8 cellular contexts compared by ENCODE assay signal in genomic region chr9:72433616-72434280, GRCh38.
DNase-seq lines count a peak whose midpoint lies in the region; TF ChIP-seq lines count a peak whose summit lies in the region.
"Not testable (repeated sequence)": the region's sequence is repeated elsewhere in the genome, so short reads cannot be mapped to it uniquely, and the experiment has no call there.

No MANE protein-coding gene starts in this region.

- H3K18ac ChIP-seq in trophoblast cell (ENCODE audit: low read length): not testable (repeated sequence)

- H3K4me1 ChIP-seq in HUES48 (ENCODE audit: control insufficient read depth, insufficient read depth, low read length); SJSA1 (replicated peaks); trophoblast cell (ENCODE audit: control insufficient read depth in 1 of 2, insufficient read depth in 2 of 2, low read length in 2 of 2): not testable (repeated sequence)

- not testable (repeated sequence) for H3K9ac ChIP-seq in HUES48 (ENCODE audit: low read depth, low read length); trophoblast cell (ENCODE audit: low read length)

- not testable (repeated sequence) for H3K27me3 ChIP-seq in HUES48 (ENCODE audit: control insufficient read depth, insufficient read depth, low read length); SJSA1 (replicated peaks); trophoblast cell (ENCODE audit: insufficient read depth, low read length)

- H2AFZ ChIP-seq in trophoblast cell (ENCODE audit: insufficient read depth, low read length, poor library complexity): not testable (repeated sequence)

- WGBS in trophoblast cell (ENCODE audit: extremely low coverage, insufficient coverage, insufficient read length): no CpG with 5 or more reads among the region's 12 CpGs

- H3K4me3 ChIP-seq in HUES48 (ENCODE audit: low read depth, low read length); SJSA1; astrocyte of the spinal cord (ENCODE audit: low read depth, low read length); trophoblast cell (ENCODE audit: low read depth, low read length): not testable (repeated sequence)

- not testable (repeated sequence) for H3K14ac ChIP-seq in trophoblast cell (ENCODE audit: low read length)

- not testable (repeated sequence) for H3K79me1 ChIP-seq in trophoblast cell (ENCODE audit: low read length)

- not testable (repeated sequence) for H3K4ac ChIP-seq in trophoblast cell (ENCODE audit: low read depth, low read length)

- not testable (repeated sequence) for H4K91ac ChIP-seq in trophoblast cell (ENCODE audit: low read depth, low read length)

- DNase-seq in ACHN (peak; percentile 89), GM04503 (ENCODE audit: low read depth) (peak; percentile 37), SJSA1 (ENCODE audit: low read depth in 1 of 2, low spot score in 2 of 2) (peak; percentile 49 to 61), astrocyte of the spinal cord (ENCODE audit: low read depth, low spot score) (peak; percentile 67), fibroblast of peridontal ligament (ENCODE audit: extremely low read depth) (peak; percentile 50), islet precursor cell (peak; percentile 88), trophoblast cell (peak; percentile 76 to 91)

- not testable (repeated sequence) for H3K79me2 ChIP-seq in trophoblast cell (ENCODE audit: control insufficient read depth, insufficient read depth, low read length, poor library complexity)

- H3K23ac ChIP-seq in trophoblast cell (ENCODE audit: low read length): not testable (repeated sequence)

- H3K27ac ChIP-seq in HUES48 (ENCODE audit: low read depth, low read length) (peak overlapping the region; percentile 2), SJSA1 (peak overlapping the region; percentile 16; the same call in 1 of the 2 replicates), trophoblast cell (ENCODE audit: low read depth, low read length) (peak overlapping the region; percentile 73)

- not testable (repeated sequence) for H3K36me3 ChIP-seq in HUES48 (ENCODE audit: control insufficient read depth, insufficient read depth, low read length); SJSA1; trophoblast cell (ENCODE audit: control insufficient read depth in 1 of 2, insufficient read depth in 2 of 2, low read length in 2 of 2)

- TF ChIP-seq CTCF in astrocyte of the spinal cord (IDR thresholded peaks at IDR 0.05; ENCODE audit: low read depth, low read length): not testable (repeated sequence)

- not testable (repeated sequence) for H4K12ac ChIP-seq in trophoblast cell (ENCODE audit: low read depth, low read length)

- not testable (repeated sequence) for H3K9me3 ChIP-seq in HUES48 (ENCODE audit: control insufficient read depth, insufficient read depth, low read length); SJSA1 (replicated peaks); trophoblast cell (ENCODE audit: insufficient read depth, low read depth, low read length)

- not testable (repeated sequence) for H4K8ac ChIP-seq in trophoblast cell (ENCODE audit: low read depth, low read length)

- in situ Hi-C loops in ACHN (cut with HindIII; ENCODE audit: low pct_ligation_motif_present, low pct_unique_long_range_greater_than_20kb, low sequenced_read_pairs); astrocyte of the spinal cord (cut with HindIII; ENCODE audit: low sequenced_read_pairs): not testable (repeated sequence)

- not testable (repeated sequence) for H3K4me2 ChIP-seq in trophoblast cell (ENCODE audit: low read length)

- not testable (repeated sequence) for H2BK5ac ChIP-seq in trophoblast cell (ENCODE audit: low read depth, low read length, poor library complexity)

- not testable (repeated sequence) for H2BK120ac ChIP-seq in trophoblast cell (ENCODE audit: insufficient read depth, low read length, poor library complexity)

- not testable (repeated sequence) for H2AK5ac ChIP-seq in trophoblast cell (ENCODE audit: low read length)

- not testable (repeated sequence) for H2BK12ac ChIP-seq in trophoblast cell (ENCODE audit: low read length)

Comparison
In these comparisons a context has a peak if more than half of its experiments do, and no peak if none do; other contexts are left out.
1. DNase-seq: peak in every context shown above with its lines; median percentile 89 in ACHN; 88 in islet precursor cell; 84 in trophoblast cell; 67 in astrocyte of the spinal cord; 55 in SJSA1; 50 in fibroblast of peridontal ligament; 37 in GM04503.
2. H3K27ac ChIP-seq: peak in every context shown above with its lines; median percentile 73 in trophoblast cell; 16 in SJSA1; 2 in HUES48.